Comparison of ENCODE assay signal across 20 cellular contexts in genomic region chr14:101103321-101103901, GRCh38.
A peak's percentile ranks its signal among the peaks of the same experiment; 100 is the strongest.
DNase-seq lines count a peak whose midpoint lies in the region; ATAC-seq and TF ChIP-seq lines count a peak whose summit lies in the region.
"Had no signal": no experiment of that assay in that cellular context is flagged by ENCODE, and none has a peak within 500 bp of the region (broad histone marks: within the 10 kb centered on the region; RNA-seq: fewer than 3 reads in every experiment).

No MANE protein-coding gene starts in this region.

- peak; percentile 14 for DNase-seq in activated CD8-positive, alpha-beta T cell treated with anti-CD3 and anti-CD28 coated beads, Interleukin-2, amount 10 ng/mL, durations not matched to agents 7 days and 5 days
- DNase-seq in activated CD8-positive, alpha-beta T cell treated with anti-CD3 and anti-CD28 coated beads for 36 hours: no peak
- DNase-seq in colonic mucosa (peak; percentile 10), lower leg skin (ENCODE audit: low spot score in 2 of 2) (peak; percentile 5 to 81), suprapubic skin (ENCODE audit: low spot score in 2 of 2) (peak; percentile 57 to 62), NCI-H1105 treated with DMSO at 0.1 percent for 48 hours (lab: John Stamatoyannopoulos, UW) (no peak), occipital lobe (lab: John Stamatoyannopoulos, UW) (no peak), Caco-2 (no peak)
- DNase-seq: activated CD4-positive, alpha-beta T cell treated with anti-CD3 and anti-CD28 coated beads for 48 hours; activated T-cell treated with anti-CD3 and anti-CD28 coated beads, Interleukin-2, amount 50 U/mL, for 24 hours; lower lobe of right lung; naive B cell; NCI-H1417; NCI-H69; stimulated activated CD4-positive, alpha-beta T cell treated with anti-CD3 and anti-CD28 coated beads, Interleukin-4, amount 100 ng/mL, for 4 hours had no signal

- no peak for TF ChIP-seq POLR2A in lower leg skin (IDR thresholded peaks at IDR 0.05)
- no peak for TF ChIP-seq POLR2A in suprapubic skin (IDR thresholded peaks at IDR 0.05)

- H3K27ac ChIP-seq in colonic mucosa (no peak overlapping the region), suprapubic skin (no peak overlapping the region)
- H3K27ac ChIP-seq: BLaER1 treated with 17β-estradiol and CSF1 and Interleukin-3, amounts not matched to agents 10 nM and 100 nM; lower lobe of right lung had no signal

- no peaks in the 10 kb centered on the region for H3K4me1 ChIP-seq in colonic mucosa
- H3K4me1 ChIP-seq in suprapubic skin: no peaks in the 10 kb centered on the region
- no peaks in the 10 kb centered on the region for H3K4me1 ChIP-seq in Caco-2
- H3K4me1 ChIP-seq: BLaER1 treated with 17β-estradiol and CSF1 and Interleukin-3, amounts not matched to agents 10 nM and 100 nM; lower lobe of right lung had no signal

- no peak for TF ChIP-seq EP300 in suprapubic skin (IDR thresholded peaks at IDR 0.05)

- no peaks in the 10 kb centered on the region for H3K36me3 Mint-ChIP-seq in activated CD8-positive, alpha-beta T cell treated with anti-CD3 and anti-CD28 coated beads, Interleukin-2, amount 10 ng/mL, durations not matched to agents 7 days and 5 days (ENCODE audit: low read depth)
- no peaks in the 10 kb centered on the region for H3K36me3 Mint-ChIP-seq in activated CD8-positive, alpha-beta T cell treated with anti-CD3 and anti-CD28 coated beads for 36 hours (ENCODE audit: low read depth)
- no peaks in the 10 kb centered on the region for H3K36me3 Mint-ChIP-seq in Caco-2 (ENCODE audit: insufficient read depth, unreplicated experiment)
- H3K36me3 Mint-ChIP-seq: activated naive CD8-positive, alpha-beta T cell; brain; naive B cell had no signal

- no peak for TF ChIP-seq CTCF in activated CD8-positive, alpha-beta T cell treated with anti-CD3 and anti-CD28 coated beads for 36 hours (IDR thresholded peaks at IDR 0.05)
- TF ChIP-seq CTCF in colonic mucosa (IDR thresholded peaks at IDR 0.05): no peak
- TF ChIP-seq CTCF in lower leg skin (IDR thresholded peaks at IDR 0.05): no peak
- TF ChIP-seq CTCF in suprapubic skin (IDR thresholded peaks at IDR 0.05): no peak
- TF ChIP-seq CTCF in Caco-2 (IDR thresholded peaks at IDR 0.05; ENCODE audit: insufficient read depth in 1 of 2, low read depth in 1 of 2, low read length in 1 of 2, severe bottlenecking in 1 of 2, unreplicated experiment in 1 of 2): no peak

- H3K4me3 ChIP-seq in colonic mucosa: no peak overlapping the region
- H3K4me3 ChIP-seq in lower leg skin (ENCODE audit: low read depth, poor library complexity, severe bottlenecking): no peak overlapping the region
- no peak overlapping the region for H3K4me3 ChIP-seq in suprapubic skin
- H3K4me3 ChIP-seq in Caco-2 (ENCODE audit: low read depth, low read length): no peak overlapping the region
- H3K4me3 ChIP-seq: BLaER1 treated with 17β-estradiol and CSF1 and Interleukin-3, amounts not matched to agents 10 nM and 100 nM; lower lobe of right lung; smooth muscle cell had no signal

- H3K9me3 ChIP-seq in colonic mucosa (no peaks in the 10 kb centered on the region), suprapubic skin (peaks cover 3% of the 10 kb centered on the region), Caco-2 (peaks cover 9% of the 10 kb centered on the region; the same call in 1 of the 2 replicates)
- H3K9me3 ChIP-seq: lower lobe of right lung had no signal

- no peak overlapping the region for H3K9ac ChIP-seq in colonic mucosa (ENCODE audit: low read depth in 2 of 2, low read length in 2 of 2)
- H3K9ac ChIP-seq: BLaER1 treated with 17β-estradiol and CSF1 and Interleukin-3, amounts not matched to agents 10 nM and 100 nM had no signal

- POLR2A ChIA-PET in activated CD8-positive, alpha-beta T cell treated with anti-CD3 and anti-CD28 coated beads, Interleukin-2, amount 10 ng/mL, durations not matched to agents 7 days and 5 days (lab: Charles Lee): interaction anchor here (0.7 kb wide), 1 partner anchor 14 kb away, joined by 3 read pairs; no protein-coding TSS in a partner anchor
- POLR2A ChIA-PET in activated CD8-positive, alpha-beta T cell treated with anti-CD3 and anti-CD28 coated beads for 36 hours (lab: Charles Lee): no interaction called here
- POLR2A ChIA-PET in Caco-2 (lab: Charles Lee): no interaction called here

- H3K36me3 ChIP-seq in colonic mucosa: no peaks in the 10 kb centered on the region
- no peaks in the 10 kb centered on the region for H3K36me3 ChIP-seq in suprapubic skin
- H3K36me3 ChIP-seq in Caco-2 (ENCODE audit: control insufficient read depth, insufficient read depth, low read length): no peaks in the 10 kb centered on the region
- H3K36me3 ChIP-seq: BLaER1 treated with 17β-estradiol and CSF1 and Interleukin-3, amounts not matched to agents 10 nM and 100 nM; lower lobe of right lung had no signal

- no peaks in the 10 kb centered on the region for H3K4me1 Mint-ChIP-seq in activated CD8-positive, alpha-beta T cell treated with anti-CD3 and anti-CD28 coated beads, Interleukin-2, amount 10 ng/mL, durations not matched to agents 7 days and 5 days (ENCODE audit: low read depth)
- H3K4me1 Mint-ChIP-seq in activated CD8-positive, alpha-beta T cell treated with anti-CD3 and anti-CD28 coated beads for 36 hours (ENCODE audit: low read depth): no peaks in the 10 kb centered on the region
- no peaks in the 10 kb centered on the region for H3K4me1 Mint-ChIP-seq in Caco-2 (ENCODE audit: low read depth, unreplicated experiment)
- H3K4me1 Mint-ChIP-seq: brain, naive B cell had no signal

- WGBS in lower leg skin, 2 donors: 92 to 94% methylated on average over 26 of the region's 26 CpGs
- 90% methylated on average over 19 of the region's 26 CpGs for WGBS in suprapubic skin

- no peak overlapping the region for H3K4me3 Mint-ChIP-seq in activated CD8-positive, alpha-beta T cell treated with anti-CD3 and anti-CD28 coated beads, Interleukin-2, amount 10 ng/mL, durations not matched to agents 7 days and 5 days
- H3K4me3 Mint-ChIP-seq in activated CD8-positive, alpha-beta T cell treated with anti-CD3 and anti-CD28 coated beads for 36 hours: no peak overlapping the region
- H3K4me3 Mint-ChIP-seq in Caco-2 (ENCODE audit: unreplicated experiment): no peak overlapping the region
- H3K4me3 Mint-ChIP-seq: activated naive CD8-positive, alpha-beta T cell; activated T-cell treated with anti-CD3 and anti-CD28 coated beads, Interleukin-2, amount 50 U/mL, for 24 hours; brain; dendritic cell treated with granulocyte-macrophage colony-stimulating factor and Interleukin-4, amounts not matched to agents 40 ng/mL and 50 ng/mL, for 4 days; naive B cell had no signal

- intact Hi-C loops in activated CD8-positive, alpha-beta T cell treated with anti-CD3 and anti-CD28 coated beads for 36 hours (cut with micrococcal nuclease): no loop called here
- intact Hi-C loops in colonic mucosa (cut with DNase I): no loop called here
- intact Hi-C loops in lower leg skin (cut with DNase I; ENCODE audit: low total_unique reads): no loop called here
- intact Hi-C loops in Caco-2 (cut with micrococcal nuclease; ENCODE audit: unreplicated experiment): no loop called here

- no peak for ATAC-seq in activated CD8-positive, alpha-beta T cell treated with anti-CD3 and anti-CD28 coated beads, Interleukin-2, amount 10 ng/mL, durations not matched to agents 7 days and 5 days
- ATAC-seq in activated CD8-positive, alpha-beta T cell treated with anti-CD3 and anti-CD28 coated beads for 36 hours: no peak

- CTCF ChIA-PET in activated CD8-positive, alpha-beta T cell treated with anti-CD3 and anti-CD28 coated beads, Interleukin-2, amount 10 ng/mL, durations not matched to agents 7 days and 5 days (lab: Charles Lee): no interaction called here
- CTCF ChIA-PET in activated CD8-positive, alpha-beta T cell treated with anti-CD3 and anti-CD28 coated beads for 36 hours (lab: Charles Lee): no interaction called here
- CTCF ChIA-PET in Caco-2 (lab: Charles Lee): no interaction called here

- H3K27ac Mint-ChIP-seq in activated CD8-positive, alpha-beta T cell treated with anti-CD3 and anti-CD28 coated beads, Interleukin-2, amount 10 ng/mL, durations not matched to agents 7 days and 5 days: no peak overlapping the region
- H3K27ac Mint-ChIP-seq in activated CD8-positive, alpha-beta T cell treated with anti-CD3 and anti-CD28 coated beads for 36 hours: no peak overlapping the region
- no peak overlapping the region for H3K27ac Mint-ChIP-seq in Caco-2 (ENCODE audit: unreplicated experiment)
- H3K27ac Mint-ChIP-seq: activated naive CD8-positive, alpha-beta T cell; activated T-cell treated with anti-CD3 and anti-CD28 coated beads, Interleukin-2, amount 50 U/mL, for 24 hours; brain; dendritic cell treated with granulocyte-macrophage colony-stimulating factor and Interleukin-4, amounts not matched to agents 40 ng/mL and 50 ng/mL, for 4 days had no signal

- peaks cover 4% of the 10 kb centered on the region for H3K27me3 Mint-ChIP-seq in activated CD8-positive, alpha-beta T cell treated with anti-CD3 and anti-CD28 coated beads, Interleukin-2, amount 10 ng/mL, durations not matched to agents 7 days and 5 days (ENCODE audit: low read depth)
- H3K27me3 Mint-ChIP-seq in activated CD8-positive, alpha-beta T cell treated with anti-CD3 and anti-CD28 coated beads for 36 hours: peaks cover 7% of the 10 kb centered on the region
- H3K27me3 Mint-ChIP-seq in Caco-2 (ENCODE audit: insufficient read depth, unreplicated experiment): no peaks in the 10 kb centered on the region

- H3K9me3 Mint-ChIP-seq in activated CD8-positive, alpha-beta T cell treated with anti-CD3 and anti-CD28 coated beads, Interleukin-2, amount 10 ng/mL, durations not matched to agents 7 days and 5 days (ENCODE audit: insufficient read depth): no peaks in the 10 kb centered on the region
- H3K9me3 Mint-ChIP-seq in activated CD8-positive, alpha-beta T cell treated with anti-CD3 and anti-CD28 coated beads for 36 hours: peaks cover 3% of the 10 kb centered on the region
- H3K9me3 Mint-ChIP-seq in Caco-2 (ENCODE audit: unreplicated experiment): peaks cover 19% of the 10 kb centered on the region

- H3K27me3 ChIP-seq in colonic mucosa: no peaks in the 10 kb centered on the region
- peaks cover 2% of the 10 kb centered on the region for H3K27me3 ChIP-seq in suprapubic skin
- H3K27me3 ChIP-seq in Caco-2 (replicated peaks; ENCODE audit: control insufficient read depth, insufficient read depth, low read length): no peaks in the 10 kb centered on the region
- H3K27me3 ChIP-seq: BLaER1 treated with 17β-estradiol and CSF1 and Interleukin-3, amounts not matched to agents 10 nM and 100 nM had no signal

- BruUV-seq in Caco-2 (replicated peaks; lab: Mats Ljungman, UMichigan): no TSS peak

Comparison
In these comparisons a context has a peak if more than half of its experiments do, and no peak if none do; other contexts are left out.
1. DNase-seq: peak in activated CD8-positive, alpha-beta T cell treated with anti-CD3 and anti-CD28 coated beads, Interleukin-2, amount 10 ng/mL, durations not matched to agents 7 days and 5 days (single experiment), colonic mucosa (single experiment), lower leg skin (2 of 2) and suprapubic skin (2 of 2); none in activated CD8-positive, alpha-beta T cell treated with anti-CD3 and anti-CD28 coated beads for 36 hours (single experiment), NCI-H1105 treated with DMSO at 0.1 percent for 48 hours (single experiment), occipital lobe (single experiment) and Caco-2 (0 of 2).